Comparison of ENCODE assay signal across 4 cellular contexts in the genomic region with DNA sequence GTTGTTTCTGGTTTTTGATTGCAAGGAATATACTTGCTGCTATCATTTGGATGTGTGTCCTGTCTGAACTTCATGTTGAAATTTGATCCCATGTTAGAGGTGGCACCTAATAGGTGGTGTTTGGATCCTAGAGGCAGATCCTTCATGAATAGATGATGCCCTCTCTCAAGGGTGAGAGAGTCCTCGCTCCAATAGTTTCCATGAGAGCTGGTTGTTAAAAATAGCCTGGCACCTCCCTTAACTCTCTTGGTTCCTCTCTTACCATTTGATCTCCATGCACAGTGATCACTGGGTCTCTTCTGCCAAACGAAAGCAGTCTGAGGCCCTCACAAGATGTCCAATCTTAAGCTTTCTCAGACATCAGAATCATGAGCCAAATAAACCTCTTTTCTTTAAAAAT.
"Had no signal": no experiment of that assay in that cellular context is flagged by ENCODE, and none has a peak within 500 bp of the region (broad histone marks: within the 10 kb centered on the region; RNA-seq: fewer than 3 reads in every experiment).

No MANE protein-coding gene starts in this region.

- H3K27ac ChIP-seq: HL-60 had no signal

- DNase-seq: IMR-90 had no signal

- ATAC-seq: HepG2, K562 had no signal

- H3K4me3 ChIP-seq: K562 had no signal
